20 cellular contexts compared by ENCODE assay signal in genomic region chr2:36701918-36702317, GRCh38. TPM values are rescaled to one million over a fixed set of nuclear protein-coding genes. Genes with fewer than 3 reads are reported as not detected.
DNase-seq lines count a peak whose midpoint lies in the region; ATAC-seq and TF ChIP-seq lines count a peak whose summit lies in the region.
"Had no signal": no experiment of that assay in that cellular context is flagged by ENCODE, and none has a peak within 500 bp of the region (broad histone marks: within the 10 kb centered on the region; RNA-seq: fewer than 3 reads in every experiment).

No MANE protein-coding gene starts in this region.

- peaks cover 6% of the 10 kb centered on the region; the same call in 1 of the 2 replicates for H3K9me2 ChIP-seq in GM23338 (ENCODE audit: insufficient read depth)
- no peaks in the 10 kb centered on the region for H3K9me2 ChIP-seq in PC-9 (ENCODE audit: insufficient read depth)

- H3K4me1 Mint-ChIP-seq in GM23338 (peaks cover 15% of the 10 kb centered on the region), mesothelial cell of epicardium (peaks cover 57% of the 10 kb centered on the region)

- BruUV-seq in PC-9 (replicated peaks; lab: Mats Ljungman, UMichigan), result no TSS peak

- H3F3A ChIP-seq in GM23338 (replicated peaks; ENCODE audit: low read depth) (no peaks in the 10 kb centered on the region), PC-9 (ENCODE audit: insufficient read depth, low read depth) (peaks cover 6% of the 10 kb centered on the region; the same call in 1 of the 2 replicates)

- peaks cover 9% of the 10 kb centered on the region for H3K27me3 Mint-ChIP-seq in GM23338 (ENCODE audit: insufficient read depth, low read depth, poor library complexity)
- no peaks in the 10 kb centered on the region for H3K27me3 Mint-ChIP-seq in mesothelial cell of epicardium (ENCODE audit: low read depth)

- TF ChIP-seq EP300 in esophagus muscularis mucosa (IDR thresholded peaks at IDR 0.05), result no peak

- H3K4me3 ChIP-seq in GM23338 (no peak overlapping the region), PC-9 (no peak overlapping the region), esophagus muscularis mucosa (no peak overlapping the region)

- DNase-seq in GM23338 (ENCODE audit: low spot score) (no peak), PC-9 (no peak), esophagus muscularis mucosa (ENCODE audit: extremely low spot score) (peak; percentile 50), mesothelial cell of epicardium (ENCODE audit: low spot score in 2 of 2, unreplicated experiment in 2 of 2) (no peak), GM10248 (ENCODE audit: extremely low spot score) (no peak), head of caudate nucleus (no peak), kidney glomerular epithelial cell (lab: John Stamatoyannopoulos, UW) (no peak)
- DNase-seq: COR-L47, DMS53, GOT3, MV-4-11, NCI-H1417 treated with DMSO at 0.1 percent for 48 hours, NCI-H2029, NCI-H2171 treated with DMSO at 0.1 percent for 48 hours, NCI-H510A, SIG-M5 had no signal

- WGBS in esophagus muscularis mucosa, result 50% methylated on average over 2 of the region's 2 CpGs

- H3K27me3 ChIP-seq in GM23338 (ENCODE audit: insufficient read depth), result no peaks in the 10 kb centered on the region
- no peaks in the 10 kb centered on the region for H3K27me3 ChIP-seq in PC-9 (ENCODE audit: insufficient read depth, low read depth)
- no peaks in the 10 kb centered on the region for H3K27me3 ChIP-seq in esophagus muscularis mucosa

- H3K9me3 Mint-ChIP-seq in GM23338 (no peaks in the 10 kb centered on the region), mesothelial cell of epicardium (no peaks in the 10 kb centered on the region)
- H3K9me3 Mint-ChIP-seq: CD14-positive monocyte had no signal

- H3K79me2 ChIP-seq in GM23338 (replicated peaks; ENCODE audit: insufficient read depth) (no peaks in the 10 kb centered on the region), PC-9 (ENCODE audit: low read depth) (no peaks in the 10 kb centered on the region)

- no peak overlapping the region for H3K27ac ChIP-seq in GM23338 (ENCODE audit: low read depth)
- no peak overlapping the region for H3K27ac ChIP-seq in PC-9
- H3K27ac ChIP-seq in esophagus muscularis mucosa (replicated peaks in 1 of 4), result no peak overlapping the region

- CTCF ChIA-PET in PC-9 (lab: Charles Lee), result no interaction called here
- CTCF ChIA-PET in GM10248 (lab: Yijun Ruan, JAX), result interaction anchor here (1.4 kb wide), 1 partner anchor 12 kb away, joined by 4 read pairs; no protein-coding TSS in a partner anchor

- H3K4me1 ChIP-seq in GM23338 (ENCODE audit: insufficient read depth) (peaks cover 10% of the 10 kb centered on the region; the same call in 1 of the 2 replicates), PC-9 (replicated peaks; ENCODE audit: insufficient read depth) (peaks cover 20% of the 10 kb centered on the region), esophagus muscularis mucosa (peaks cover 0 to 10% (median 5%) of the 10 kb centered on the region in 4 donors)

- intact Hi-C loops in PC-9 (cut with micrococcal nuclease; ENCODE audit: unreplicated experiment) (no loop called here), esophagus muscularis mucosa (cut with DNase I) (no loop called here), head of caudate nucleus (cut with DNase I) (no loop called here)

- H4K20me1 ChIP-seq in GM23338 (replicated peaks; ENCODE audit: insufficient read depth), result no peaks in the 10 kb centered on the region
- no peaks in the 10 kb centered on the region for H4K20me1 ChIP-seq in PC-9 (ENCODE audit: insufficient read depth)

- TF ChIP-seq CTCF in GM23338 (conservative IDR thresholded peaks at IDR 0.05; ENCODE audit: low read depth in 2 of 2), result no peak; a peak in 1 of 4 replicates
- no peak; the same call in 1 of the 2 replicates for TF ChIP-seq CTCF in PC-9 (conservative IDR thresholded peaks at IDR 0.05)
- TF ChIP-seq CTCF in esophagus muscularis mucosa (IDR thresholded peaks at IDR 0.05), result no peak
- no peak for TF ChIP-seq CTCF in mesothelial cell of epicardium (IDR thresholded peaks at IDR 0.05; ENCODE audit: unreplicated experiment)
- no peak for TF ChIP-seq CTCF in GM10248 (IDR thresholded peaks at IDR 0.05; ENCODE audit: control extremely low read depth, extremely low read depth, low read depth, missing control alignments)

- no peaks in the 10 kb centered on the region for H3K36me3 ChIP-seq in GM23338 (ENCODE audit: insufficient read depth)
- no peaks in the 10 kb centered on the region for H3K36me3 ChIP-seq in PC-9 (ENCODE audit: low read depth)
- H3K36me3 ChIP-seq in esophagus muscularis mucosa, result no peaks in the 10 kb centered on the region

- H3K27ac Mint-ChIP-seq in GM23338, result no peak overlapping the region
- H3K27ac Mint-ChIP-seq in mesothelial cell of epicardium, result peak overlapping the region; percentile 80

- H3K36me3 Mint-ChIP-seq in GM23338 (ENCODE audit: low read depth), result no peaks in the 10 kb centered on the region
- H3K36me3 Mint-ChIP-seq in mesothelial cell of epicardium, result no peaks in the 10 kb centered on the region
- H3K36me3 Mint-ChIP-seq: CD14-positive monocyte had no signal

- POLR2A ChIA-PET in PC-9 (lab: Charles Lee; ENCODE audit: unreplicated experiment) (no interaction called here), GM10248 (lab: Yijun Ruan, JAX) (no interaction called here)

- ATAC-seq in GM23338 (peak; percentile 29; the same call in 2 of the 3 replicates), HG02981 (IDR thresholded peaks at IDR 0.05; ENCODE audit: unreplicated experiment) (no peak)

- H2AFZ ChIP-seq in GM23338 (peak overlapping the region; percentile 63), PC-9 (no peak overlapping the region)

- H3K9me3 ChIP-seq in PC-9 (ENCODE audit: insufficient read depth, low read depth) (no peaks in the 10 kb centered on the region), esophagus muscularis mucosa (no peaks in the 10 kb centered on the region)

- TF ChIP-seq POLR2A in esophagus muscularis mucosa (IDR thresholded peaks at IDR 0.05; ENCODE audit: low read depth), result no peak

- no peak overlapping the region for H3K4me3 Mint-ChIP-seq in GM23338
- H3K4me3 Mint-ChIP-seq in mesothelial cell of epicardium, result no peak overlapping the region
- H3K4me3 Mint-ChIP-seq: CD14-positive monocyte had no signal

- no peak overlapping the region for H3K4me2 ChIP-seq in GM23338
- H3K4me2 ChIP-seq in PC-9, result peak overlapping the region; percentile 33

TF ChIP-seq in GM23338, 12 proteins besides CTCF, POLR2A, EP300 and RAD21 (continues in another document):
- TF ChIP-seq NANOG (IDR thresholded peaks at IDR 0.05; ENCODE audit: borderline replicate concordance) (no peak), JUNB (IDR thresholded peaks at IDR 0.05; ENCODE audit: unreplicated experiment) (no peak), ZNF114 (CRISPR knock-in tag; IDR thresholded peaks at IDR 0.05) (no peak)

RNA-seq across cellular contexts. Expression of gene VIT, which starts 5.4 kb away (rescaled TPM):
- not detected in 2 replicates for total RNA-seq in GM23338 (2014; rRNA removed; shearing (Covaris generic))
- polyA plus RNA-seq in GM23338 (2016; fragmentation: Nextera tagmentation; extraction: Ambion mirVana), result not detected in 2 replicates
- total RNA-seq in PC-9 (2021) (not detected in 2 replicates), esophagus muscularis mucosa (10 to 100 TPM; 17.0 to 32.3 (median 28.7) TPM), mesothelial cell of epicardium (0.45 to 0.78 TPM (median 0.73 TPM) in 3 replicates)
- total RNA-seq: A673 had no signal
- polyA plus RNA-seq: CD14-positive monocyte, IMR-90 had no signal

Comparison
In these comparisons a context has a peak if more than half of its experiments do, and no peak if none do; other contexts are left out.
1. RNA of gene VIT, which starts 5.4 kb away (total RNA-seq): 17.0 to 32.3 TPM in esophagus muscularis mucosa; 0.45 to 0.78 TPM in mesothelial cell of epicardium, not detected in GM23338 and not detected in PC-9; every median in the first group is over 10 times any median in the second.